In the genomic region with DNA sequence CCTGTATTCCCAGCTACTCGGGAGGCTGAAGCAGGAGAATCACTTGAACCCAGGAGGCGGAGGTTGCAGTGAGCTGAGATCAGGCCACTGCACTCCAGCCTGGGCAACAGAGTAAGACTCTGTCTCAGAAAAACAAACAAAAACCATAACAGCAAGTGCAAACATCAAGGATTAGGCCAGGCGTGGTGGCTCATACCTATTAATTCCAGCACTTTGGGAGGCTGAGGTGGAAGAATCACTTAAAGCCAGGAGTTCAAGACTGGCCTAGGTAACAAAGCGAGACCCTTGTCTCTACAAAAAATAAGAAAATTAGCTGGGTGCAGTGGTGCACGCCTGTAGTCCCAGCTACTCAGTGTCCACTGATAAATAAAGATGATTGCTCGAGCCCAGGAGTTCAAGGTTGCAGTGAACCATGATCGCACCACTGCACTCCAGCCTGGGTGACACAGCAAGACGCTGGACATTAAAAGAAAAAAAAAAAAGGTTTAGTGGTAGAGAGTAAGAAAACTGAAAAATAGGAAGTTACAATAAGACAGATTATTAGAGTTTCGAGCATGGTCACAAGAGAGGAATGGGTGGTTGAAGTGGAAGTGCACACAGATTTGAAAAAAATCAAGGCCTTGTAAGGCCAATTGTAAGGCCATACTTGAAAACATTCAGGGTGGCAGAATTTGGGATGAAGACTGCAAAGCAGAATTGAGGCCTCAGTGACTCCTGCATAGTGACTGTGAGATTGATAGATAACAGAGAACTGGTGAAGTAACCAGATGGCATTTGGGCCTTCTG, we compare ENCODE assay signal across 12 cellular contexts. TPM values are rescaled to one million over a fixed set of nuclear protein-coding genes. Genes with fewer than 3 reads are reported as not detected.
DNase-seq lines count a peak whose midpoint lies in the region; ATAC-seq and TF ChIP-seq lines count a peak whose summit lies in the region.
"Had no signal": no experiment of that assay in that cellular context is flagged by ENCODE, and none has a peak within 500 bp of the region (broad histone marks: within the 10 kb centered on the region; RNA-seq: fewer than 3 reads in every experiment).

No MANE protein-coding gene starts in this region.

- no peak overlapping the region for H3K4me3 Mint-ChIP-seq in CD4-positive, alpha-beta memory T cell
- H3K4me3 Mint-ChIP-seq in activated T-helper 2 cell treated with anti-CD3 and anti-CD28 coated beads, Interferon-gamma antibody, Interleukin-2, Interleukin-4, amounts not matched to agents 10 μg/mL and 5 μg/mL and 100 μg/mL, durations not matched to agents 14 hours and 24 hours and 36 hours (ENCODE audit: low read depth), result no peak overlapping the region
- peak overlapping the region in 1 of 10 donors; percentile 7 for H3K4me3 Mint-ChIP-seq in naive thymus-derived CD4-positive, alpha-beta T cell

- H3K36me3 Mint-ChIP-seq in CD4-positive, alpha-beta memory T cell, result peaks cover 28 to 37% of the 10 kb centered on the region in 2 donors
- peaks cover 65% of the 10 kb centered on the region for H3K36me3 Mint-ChIP-seq in activated T-helper 2 cell treated with anti-CD3 and anti-CD28 coated beads, Interferon-gamma antibody, Interleukin-2, Interleukin-4, amounts not matched to agents 10 μg/mL and 5 μg/mL and 100 μg/mL, durations not matched to agents 14 hours and 24 hours and 36 hours (ENCODE audit: low read depth)
- H3K36me3 Mint-ChIP-seq in naive thymus-derived CD4-positive, alpha-beta T cell, result peaks cover 11 to 42% (median 33%) of the 10 kb centered on the region in 5 donors

- BruUV-seq in HCT116 (replicated peaks; lab: Mats Ljungman, UMichigan), result no TSS peak

- POLR2A ChIA-PET in CD4-positive, alpha-beta memory T cell (lab: Charles Lee; ENCODE audit: partially characterized antibody), result interaction anchor here (0.7 to 1.7 kb wide), 2 partner anchors 18 to 25 kb away, joined by 3 to 4 read pairs; no protein-coding TSS in a partner anchor
- POLR2A ChIA-PET in HCT116 (lab: Charles Lee), result no interaction called here
- POLR2A ChIA-PET in naive thymus-derived CD4-positive, alpha-beta T cell (lab: Charles Lee), result interaction anchor here (1.8 kb wide), 1 partner anchor 21 kb away, joined by 6 read pairs; no protein-coding TSS in a partner anchor

- H3K27ac ChIP-seq in CD4-positive, alpha-beta memory T cell (ENCODE audit: low read depth, low read length), result no peak overlapping the region
- no peak overlapping the region for H3K27ac ChIP-seq in HCT116 (ENCODE audit: low read depth, low read length)
- no peak overlapping the region for H3K27ac ChIP-seq in naive thymus-derived CD4-positive, alpha-beta T cell (ENCODE audit: low read depth, low read length)
- H3K27ac ChIP-seq: esophagus squamous epithelium had no signal

- peaks cover 4% of the 10 kb centered on the region for H3K36me3 ChIP-seq in CD4-positive, alpha-beta memory T cell (ENCODE audit: insufficient read depth, low read length)
- H3K36me3 ChIP-seq in HCT116 (ENCODE audit: control insufficient read depth in 1 of 2, insufficient read depth in 2 of 2, low read length in 2 of 2) (no peaks in the 10 kb centered on the region), H7 (replicated peaks; ENCODE audit: control insufficient read depth, insufficient read depth, low read length) (peaks cover 15% of the 10 kb centered on the region)
- H3K36me3 ChIP-seq in naive thymus-derived CD4-positive, alpha-beta T cell (ENCODE audit: control insufficient read depth in 2 of 3, insufficient read depth in 3 of 3, low read length in 3 of 3), result peaks cover 0 to 6% (median 0%) of the 10 kb centered on the region in 3 experiments

- H3K4me3 ChIP-seq in CD4-positive, alpha-beta memory T cell (ENCODE audit: low read length in 2 of 2), result no peak overlapping the region
- no peak overlapping the region for H3K4me3 ChIP-seq in HCT116 (replicated peaks in 1 of 2; ENCODE audit: low read depth in 1 of 2, low read length in 2 of 2)
- no peak overlapping the region for H3K4me3 ChIP-seq in naive thymus-derived CD4-positive, alpha-beta T cell (ENCODE audit: low read length)
- no peak overlapping the region for H3K4me3 ChIP-seq in H7 (ENCODE audit: insufficient read depth, low read depth, low read length)
- H3K4me3 ChIP-seq: esophagus squamous epithelium had no signal

- CTCF ChIA-PET in CD4-positive, alpha-beta memory T cell (lab: Charles Lee; ENCODE audit: partially characterized antibody), result no interaction called here
- CTCF ChIA-PET in HCT116 (lab: Charles Lee), result no interaction called here
- CTCF ChIA-PET in naive thymus-derived CD4-positive, alpha-beta T cell (lab: Charles Lee), result interaction anchor here (1.4 kb wide), 1 partner anchor 25 kb away, joined by 5 read pairs; no protein-coding TSS in a partner anchor

- H3K9ac ChIP-seq in HCT116 (ENCODE audit: low read length), result no peak overlapping the region

- intact Hi-C loops in CD4-positive, alpha-beta memory T cell (cut with micrococcal nuclease), result no loop called here
- intact Hi-C loops in HCT116 (cut with micrococcal nuclease), result no loop called here
- intact Hi-C loops in activated T-helper 2 cell treated with anti-CD3 and anti-CD28 coated beads, Interferon-gamma antibody, Interleukin-2, Interleukin-4, amounts not matched to agents 10 μg/mL and 5 μg/mL and 100 μg/mL, durations not matched to agents 14 hours and 24 hours and 36 hours (cut with micrococcal nuclease), result no loop called here
- intact Hi-C loops in naive thymus-derived CD4-positive, alpha-beta T cell (cut with micrococcal nuclease), result no loop called here

- H3K4me1 Mint-ChIP-seq in CD4-positive, alpha-beta memory T cell, result peaks cover 37 to 61% (median 43%) of the 10 kb centered on the region in 4 donors
- H3K4me1 Mint-ChIP-seq in activated T-helper 2 cell treated with anti-CD3 and anti-CD28 coated beads, Interferon-gamma antibody, Interleukin-2, Interleukin-4, amounts not matched to agents 10 μg/mL and 5 μg/mL and 100 μg/mL, durations not matched to agents 14 hours and 24 hours and 36 hours (ENCODE audit: low read depth), result peaks cover 36% of the 10 kb centered on the region
- peaks cover 36 to 48% (median 45%) of the 10 kb centered on the region in 7 donors for H3K4me1 Mint-ChIP-seq in naive thymus-derived CD4-positive, alpha-beta T cell

- ATAC-seq in HCT116 (no peak), GM19023 (IDR thresholded peaks at IDR 0.05; ENCODE audit: unreplicated experiment) (no peak)
- no peak for ATAC-seq in naive thymus-derived CD4-positive, alpha-beta T cell

- no peak for TF ChIP-seq CTCF in HCT116 (IDR thresholded peaks at IDR 0.05 in 2 of 3, conservative IDR thresholded peaks at IDR 0.05 in 1 of 3; ENCODE audit: borderline replicate concordance in 1 of 3, insufficient read depth in 1 of 3, low read depth in 2 of 3, low read length in 2 of 3)

- no peak for TF ChIP-seq RAD21 in HCT116 (IDR thresholded peaks at IDR 0.05; ENCODE audit: low read depth)

- H2AFZ ChIP-seq in HCT116 (ENCODE audit: low read depth, low read length, poor library complexity, severe bottlenecking), result no peak overlapping the region

- H3K9me3 Mint-ChIP-seq in CD4-positive, alpha-beta memory T cell, result no peaks in the 10 kb centered on the region
- H3K9me3 Mint-ChIP-seq in activated T-helper 2 cell treated with anti-CD3 and anti-CD28 coated beads, Interferon-gamma antibody, Interleukin-2, Interleukin-4, amounts not matched to agents 10 μg/mL and 5 μg/mL and 100 μg/mL, durations not matched to agents 14 hours and 24 hours and 36 hours, result no peaks in the 10 kb centered on the region
- peaks cover 0 to 3% (median 0%) of the 10 kb centered on the region in 11 donors for H3K9me3 Mint-ChIP-seq in naive thymus-derived CD4-positive, alpha-beta T cell

- no peak for TF ChIP-seq POLR2A in HCT116 (IDR thresholded peaks at IDR 0.05; ENCODE audit: borderline replicate concordance, extremely low read depth, insufficient read depth, insufficient read length)

- no peaks in the 10 kb centered on the region for H4K20me1 ChIP-seq in HCT116 (ENCODE audit: insufficient read depth)

- peak overlapping the region in 6 of 7 donors; percentile 31 to 85 (median 42) for H3K27ac Mint-ChIP-seq in CD4-positive, alpha-beta memory T cell
- H3K27ac Mint-ChIP-seq in activated T-helper 2 cell treated with anti-CD3 and anti-CD28 coated beads, Interferon-gamma antibody, Interleukin-2, Interleukin-4, amounts not matched to agents 10 μg/mL and 5 μg/mL and 100 μg/mL, durations not matched to agents 14 hours and 24 hours and 36 hours, result peak overlapping the region; percentile 25
- H3K27ac Mint-ChIP-seq in naive thymus-derived CD4-positive, alpha-beta T cell, result peak overlapping the region in 7 of 9 donors; percentile 1 to 88 (median 53)

- H3K4me1 ChIP-seq in CD4-positive, alpha-beta memory T cell (ENCODE audit: insufficient read depth, low read length), result peaks cover 29% of the 10 kb centered on the region
- H3K4me1 ChIP-seq in HCT116 (ENCODE audit: control insufficient read depth in 1 of 2, insufficient read depth in 2 of 2, low read length in 2 of 2), result peaks cover 20 to 66% of the 10 kb centered on the region in 2 experiments
- peaks cover 6 to 7% of the 10 kb centered on the region in 2 donors for H3K4me1 ChIP-seq in naive thymus-derived CD4-positive, alpha-beta T cell (ENCODE audit: control insufficient read depth in 2 of 2, insufficient read depth in 2 of 2, low read length in 2 of 2)

- H3K27me3 ChIP-seq in CD4-positive, alpha-beta memory T cell (ENCODE audit: insufficient read depth, low read length), result no peaks in the 10 kb centered on the region
- no peaks in the 10 kb centered on the region for H3K27me3 ChIP-seq in HCT116 (ENCODE audit: insufficient read depth, low read length)
- no peaks in the 10 kb centered on the region for H3K27me3 ChIP-seq in naive thymus-derived CD4-positive, alpha-beta T cell (ENCODE audit: control insufficient read depth in 2 of 2, insufficient read depth in 2 of 2, low read length in 2 of 2)
- no peaks in the 10 kb centered on the region for H3K27me3 ChIP-seq in H7 (ENCODE audit: control insufficient read depth, insufficient read depth, low read length)
- H3K27me3 ChIP-seq: esophagus squamous epithelium had no signal

- RAD21 ChIA-PET in HCT116 (lab: Charles Lee; ENCODE audit: low non-redundant PET in 1 of 2, low total read pairs in 2 of 2, uncharacterized antibody in 2 of 2, unreplicated experiment in 2 of 2), result no interaction called here

- H3K9me3 ChIP-seq in CD4-positive, alpha-beta memory T cell (ENCODE audit: control insufficient read depth in 1 of 2, low read length in 2 of 2), result no peaks in the 10 kb centered on the region
- no peaks in the 10 kb centered on the region for H3K9me3 ChIP-seq in HCT116 (ENCODE audit: control insufficient read depth in 1 of 2, insufficient read depth in 1 of 2, low read depth in 1 of 2, low read length in 2 of 2)
- H3K9me3 ChIP-seq in naive thymus-derived CD4-positive, alpha-beta T cell (ENCODE audit: control insufficient read depth in 2 of 3, low read length in 3 of 3), result no peaks in the 10 kb centered on the region
- H3K9me3 ChIP-seq: esophagus squamous epithelium had no signal

- H3K4me2 ChIP-seq in HCT116 (ENCODE audit: low read length), result no peak overlapping the region; the same call in 1 of the 2 replicates

- H3K9me2 ChIP-seq in HCT116 (ENCODE audit: insufficient read depth), result no peaks in the 10 kb centered on the region

- no peaks in the 10 kb centered on the region for H3K27me3 Mint-ChIP-seq in CD4-positive, alpha-beta memory T cell
- H3K27me3 Mint-ChIP-seq in activated T-helper 2 cell treated with anti-CD3 and anti-CD28 coated beads, Interferon-gamma antibody, Interleukin-2, Interleukin-4, amounts not matched to agents 10 μg/mL and 5 μg/mL and 100 μg/mL, durations not matched to agents 14 hours and 24 hours and 36 hours (ENCODE audit: low read depth), result no peaks in the 10 kb centered on the region
- H3K27me3 Mint-ChIP-seq in naive thymus-derived CD4-positive, alpha-beta T cell, result no peaks in the 10 kb centered on the region

- peaks cover 30% of the 10 kb centered on the region for H3K79me2 ChIP-seq in HCT116 (ENCODE audit: insufficient read depth, low read length)

- no peak for DNase-seq in CD4-positive, alpha-beta memory T cell
- DNase-seq in HCT116 (ENCODE audit: low read depth, low spot score) (no peak), NCI-H526 treated with DMSO at 0.1 percent for 48 hours (lab: John Stamatoyannopoulos, UW) (no peak), H7 (no peak)
- no peak for DNase-seq in activated T-helper 2 cell treated with anti-CD3 and anti-CD28 coated beads, Interferon-gamma antibody, Interleukin-2, Interleukin-4, amounts not matched to agents 10 μg/mL and 5 μg/mL and 100 μg/mL, durations not matched to agents 14 hours and 24 hours and 36 hours (ENCODE audit: low spot score)
- DNase-seq in naive thymus-derived CD4-positive, alpha-beta T cell, result no peak
- DNase-seq: activated CD8-positive, alpha-beta memory T cell treated with anti-CD3 and anti-CD28 coated beads, Interleukin-2, amount 50 U/mL, for 4 hours; dermis blood vessel endothelial cell; esophagus squamous epithelium; NCI-H2029; NCI-H748 treated with DMSO at 0.1 percent for 48 hours had no signal

RNA-seq across cellular contexts. Expression of a gene that starts 6.4 kb away (rescaled TPM):
- total RNA-seq in CD4-positive, alpha-beta memory T cell, result 10 to 100 TPM; 59.8 to 62.7 TPM
- polyA plus RNA-seq in CD4-positive, alpha-beta memory T cell, result 10 to 100 TPM; 25.8 to 34.6 TPM
- 119 TPM for total RNA-seq in HCT116 (2021; ENCODE audit: unreplicated experiment)
- 127 and 128 TPM in 2 replicates for polyA plus RNA-seq in HCT116 (2012)
- total RNA-seq in activated T-helper 2 cell treated with anti-CD3 and anti-CD28 coated beads, Interferon-gamma antibody, Interleukin-2, Interleukin-4, amounts not matched to agents 10 μg/mL and 5 μg/mL and 100 μg/mL, durations not matched to agents 14 hours and 24 hours and 36 hours, result 82.6 and 86.3 TPM in 2 replicates
- total RNA-seq in naive thymus-derived CD4-positive, alpha-beta T cell, result 10 to 100 TPM; 57.7 to 81.3 (median 60.8) TPM
- polyA plus RNA-seq in naive thymus-derived CD4-positive, alpha-beta T cell, result 10 to 100 TPM; 15.6 to 20.2 TPM
- 108 and 138 TPM in 2 replicates for total RNA-seq in H7 (2014; rRNA removed; shearing (Covaris generic))

RNA-seq across cellular contexts. Expression of a gene that starts 59.1 kb away (rescaled TPM):
- 1,000 to 10,000 TPM; 1,218 to 1,245 TPM for total RNA-seq in CD4-positive, alpha-beta memory T cell
- 1,000 to 10,000 TPM; 5,559 to 6,561 TPM for polyA plus RNA-seq in CD4-positive, alpha-beta memory T cell
- 2,677 TPM for total RNA-seq in HCT116 (2021; ENCODE audit: unreplicated experiment)
- polyA plus RNA-seq in HCT116 (2012), result 4,398 and 5,903 TPM in 2 replicates
- 2,676 and 2,847 TPM in 2 replicates for total RNA-seq in activated T-helper 2 cell treated with anti-CD3 and anti-CD28 coated beads, Interferon-gamma antibody, Interleukin-2, Interleukin-4, amounts not matched to agents 10 μg/mL and 5 μg/mL and 100 μg/mL, durations not matched to agents 14 hours and 24 hours and 36 hours
- 1,000 to 10,000 TPM; 1,492 to 5,756 (median 1,578) TPM for total RNA-seq in naive thymus-derived CD4-positive, alpha-beta T cell
- polyA plus RNA-seq in naive thymus-derived CD4-positive, alpha-beta T cell, result 1,000 to 10,000 TPM; 6,721 to 8,256 TPM
- 1,705 and 2,421 TPM in 2 replicates for total RNA-seq in H7 (2014; rRNA removed; shearing (Covaris generic))
